ENCODE assay signal across 23 cellular contexts in genomic region chr5:175309218-175309617, GRCh38.
DNase-seq lines count a peak whose midpoint lies in the region; ATAC-seq, FAIRE-seq and TF ChIP-seq lines count a peak whose summit lies in the region.
"Had no signal": no experiment of that assay in that cellular context is flagged by ENCODE, and none has a peak within 500 bp of the region (broad histone marks: within the 10 kb centered on the region; RNA-seq: fewer than 3 reads in every experiment).

No MANE protein-coding gene starts in this region.

- H3K9me3 ChIP-seq in BLaER1 (peaks cover 13% of the 10 kb centered on the region; the same call in 1 of the 2 replicates), right lobe of liver (no peaks in the 10 kb centered on the region)
- H3K9me3 ChIP-seq: A549, BE2C, Caco-2, HAP-1 had no signal

- no peak overlapping the region for H3K27ac ChIP-seq in BLaER1
- H3K27ac ChIP-seq in right lobe of liver = no peak overlapping the region
- H3K27ac ChIP-seq: A549, C4-2B had no signal

- H3K27me3 ChIP-seq in BLaER1 = peaks cover 9% of the 10 kb centered on the region; the same call in 1 of the 2 replicates
- no peaks in the 10 kb centered on the region for H3K27me3 ChIP-seq in bronchial epithelial cell (ENCODE audit: control insufficient read depth, insufficient read depth, low read length)
- no peaks in the 10 kb centered on the region for H3K27me3 ChIP-seq in right lobe of liver
- H3K27me3 ChIP-seq: BE2C had no signal

- FAIRE-seq in bronchial epithelial cell (lab: Jason Lieb, UNC) = peak; percentile 13
- FAIRE-seq: G401.6, GM12892, H54 had no signal

- H3K36me3 ChIP-seq in BLaER1 (no peaks in the 10 kb centered on the region), bronchial epithelial cell (ENCODE audit: control insufficient read depth, insufficient read depth, low read length) (no peaks in the 10 kb centered on the region), right lobe of liver (no peaks in the 10 kb centered on the region)
- H3K36me3 ChIP-seq: BE2C, HAP-1 had no signal

- intact Hi-C loops in right lobe of liver (cut with DNase I) = no loop called here

- DNase-seq in bronchial epithelial cell (ENCODE audit: low read depth) (no peak), right lobe of liver (no peak), NCI-H748 treated with DMSO at 0.1 percent for 48 hours (lab: John Stamatoyannopoulos, UW) (no peak)
- DNase-seq: 8988T; ACHN; AML-193; BE2C; Caco-2; CD4-positive, CD25-positive, alpha-beta regulatory T cell; CD8-positive, alpha-beta T cell; DMS153; DND-41; GOT3; HFFc6 had no signal

- 0 out of 2 replicates have a peak overlapping the region, but pooled peaks have one; percentile 2 for H3K4me2 ChIP-seq in BLaER1
- H3K4me2 ChIP-seq: A549 had no signal

- H4K20me1 ChIP-seq in BLaER1 = no peaks in the 10 kb centered on the region

- no peak overlapping the region for H3K9ac ChIP-seq in BLaER1

- TF ChIP-seq POLR2A in right lobe of liver (IDR thresholded peaks at IDR 0.05) = no peak

- ATAC-seq in right lobe of liver = peak in 3 of 4 donors; percentile 42 to 89 (median 60)
- ATAC-seq in HG02981 (IDR thresholded peaks at IDR 0.05; ENCODE audit: unreplicated experiment) = no peak
- no peak for ATAC-seq in GM21381 (IDR thresholded peaks at IDR 0.05; ENCODE audit: unreplicated experiment)
- ATAC-seq: A549; CD8-positive, alpha-beta T cell had no signal

- peaks cover 32% of the 10 kb centered on the region for H3K4me1 ChIP-seq in BLaER1
- H3K4me1 ChIP-seq in right lobe of liver = no peaks in the 10 kb centered on the region
- H3K4me1 ChIP-seq: BE2C, Caco-2, HAP-1 had no signal

- TF ChIP-seq CTCF in bronchial epithelial cell (IDR thresholded peaks at IDR 0.05; ENCODE audit: insufficient read depth, low read length, severe bottlenecking) (no peak), right lobe of liver (IDR thresholded peaks at IDR 0.05) (no peak)

- no peak overlapping the region for H3K4me3 ChIP-seq in BLaER1
- H3K4me3 ChIP-seq in bronchial epithelial cell (ENCODE audit: low read depth, low read length) = no peak overlapping the region
- no peak overlapping the region for H3K4me3 ChIP-seq in right lobe of liver
- H3K4me3 ChIP-seq: A549, HAP-1 had no signal

Comparison
In these comparisons a context has a peak if more than half of its experiments do, and no peak if none do; other contexts are left out.
1. ATAC-seq: peak in right lobe of liver (3 of 4); none in HG02981 (single experiment) and GM21381 (single experiment).